ENCODE assay signal across 18 cellular contexts in genomic region chr18:44988821-44989587, GRCh38.
"Had no signal": no experiment of that assay in that cellular context is flagged by ENCODE, and none has a peak within 500 bp of the region (broad histone marks: within the 10 kb centered on the region; RNA-seq: fewer than 3 reads in every experiment).

No MANE protein-coding gene starts in this region.

- H3K4me1 Mint-ChIP-seq: activated CD4-positive, alpha-beta T cell treated with anti-CD3 and anti-CD28 coated beads for 36 hours; stimulated activated naive CD8-positive, alpha-beta T cell treated with anti-CD3 and anti-CD28 coated beads, Interleukin-15, amount 100 ng/mL, for 72 hours; WTC11 had no signal

- H3K9me3 ChIP-seq: gastrocnemius medialis had no signal

- H3K27ac ChIP-seq: gastrocnemius medialis, left ventricle myocardium inferior had no signal

- H3K27ac Mint-ChIP-seq: activated CD4-positive, alpha-beta memory T cell treated with anti-CD3 and anti-CD28 coated beads for 36 hours; activated CD4-positive, alpha-beta T cell treated with anti-CD3 and anti-CD28 coated beads for 36 hours; activated naive CD4-positive, alpha-beta T cell treated with anti-CD3 and anti-CD28 coated beads for 36 hours; activated T-cell treated with anti-CD3 and anti-CD28 coated beads, Interleukin-2, amount 50 U/mL, for 24 hours; activated T-helper 2 cell treated with anti-CD3 and anti-CD28 coated beads, Interferon-gamma antibody, Interleukin-2, Interleukin-4, amounts not matched to agents 10 μg/mL and 5 μg/mL and 100 μg/mL, durations not matched to agents 14 hours and 24 hours and 36 hours; effector memory CD8-positive, alpha-beta T cell; progenitor cell of endocrine pancreas; stimulated activated naive CD8-positive, alpha-beta T cell treated with anti-CD3 and anti-CD28 coated beads, Interleukin-15, amount 100 ng/mL, for 72 hours; type B pancreatic cell; WTC11 had no signal

- H3K9me3 Mint-ChIP-seq: activated CD4-positive, alpha-beta memory T cell treated with anti-CD3 and anti-CD28 coated beads for 36 hours; activated naive CD4-positive, alpha-beta T cell treated with anti-CD3 and anti-CD28 coated beads for 36 hours; effector memory CD8-positive, alpha-beta T cell; stimulated activated naive CD8-positive, alpha-beta T cell treated with anti-CD3 and anti-CD28 coated beads, Interleukin-15, amount 100 ng/mL, for 72 hours had no signal

- H3K36me3 Mint-ChIP-seq: activated CD4-positive, alpha-beta memory T cell treated with anti-CD3 and anti-CD28 coated beads for 36 hours had no signal

- H3K4me1 ChIP-seq: gastrocnemius medialis, left ventricle myocardium inferior had no signal

- H3K27me3 Mint-ChIP-seq: activated CD4-positive, alpha-beta memory T cell treated with anti-CD3 and anti-CD28 coated beads for 36 hours; activated CD4-positive, alpha-beta T cell treated with anti-CD3 and anti-CD28 coated beads for 36 hours; effector memory CD8-positive, alpha-beta T cell; progenitor cell of endocrine pancreas; stimulated activated naive CD8-positive, alpha-beta T cell treated with anti-CD3 and anti-CD28 coated beads, Interleukin-15, amount 100 ng/mL, for 72 hours; type B pancreatic cell had no signal

- H3K4me3 ChIP-seq: gastrocnemius medialis, left ventricle myocardium inferior had no signal

- H3K27me3 ChIP-seq: gastrocnemius medialis had no signal

- DNase-seq: activated CD4-positive, alpha-beta memory T cell treated with anti-CD3 and anti-CD28 coated beads for 36 hours; activated CD4-positive, alpha-beta T cell treated with anti-CD3 and anti-CD28 coated beads for 36 hours; activated naive CD4-positive, alpha-beta T cell treated with anti-CD3 and anti-CD28 coated beads for 36 hours; activated T-cell treated with anti-CD3 and anti-CD28 coated beads, Interleukin-2, amount 50 U/mL, for 24 hours; aorta; effector memory CD8-positive, alpha-beta T cell; gastrocnemius medialis; head of caudate nucleus; kidney glomerular epithelial cell; left ventricle myocardium inferior; occipital lobe; stimulated activated CD4-positive, alpha-beta T cell treated with anti-CD3 and anti-CD28 coated beads, Interleukin-15, amount 100 ng/mL, for 24 hours; stimulated activated CD4-positive, alpha-beta T cell treated with anti-CD3 and anti-CD28 coated beads, Interleukin-2, amount 100 ng/mL, for 48 hours; stimulated activated naive CD8-positive, alpha-beta T cell treated with anti-CD3 and anti-CD28 coated beads, Interleukin-15, amount 100 ng/mL, for 72 hours had no signal

- H3K4me3 Mint-ChIP-seq: activated CD4-positive, alpha-beta memory T cell treated with anti-CD3 and anti-CD28 coated beads for 36 hours; activated CD4-positive, alpha-beta T cell treated with anti-CD3 and anti-CD28 coated beads for 36 hours; activated naive CD4-positive, alpha-beta T cell treated with anti-CD3 and anti-CD28 coated beads for 36 hours; activated T-cell treated with anti-CD3 and anti-CD28 coated beads, Interleukin-2, amount 50 U/mL, for 24 hours; effector memory CD8-positive, alpha-beta T cell; stimulated activated naive CD8-positive, alpha-beta T cell treated with anti-CD3 and anti-CD28 coated beads, Interleukin-15, amount 100 ng/mL, for 72 hours; type B pancreatic cell; WTC11 had no signal

- H3K36me3 ChIP-seq: gastrocnemius medialis, left ventricle myocardium inferior had no signal
